ENCODE assay signal across 8 cellular contexts in genomic region chr19:39833160-39833463, GRCh38. TPM values are rescaled to one million over a fixed set of nuclear protein-coding genes. Genes with fewer than 3 reads are reported as not detected.
DNase-seq lines count a peak whose midpoint lies in the region; ATAC-seq and TF ChIP-seq lines count a peak whose summit lies in the region.

No MANE protein-coding gene starts in this region.

- TF ChIP-seq CTCF in lower leg skin (IDR thresholded peaks at IDR 0.05) (no peak), type B pancreatic cell (conservative IDR thresholded peaks at IDR 0.05) (no peak)

- DNase-seq in activated T-cell treated with anti-CD3 and anti-CD28 coated beads, Interleukin-2, amount 50 U/mL, for 72 hours, result no peak
- no peak for DNase-seq in activated T-cell treated with anti-CD3 and anti-CD28 coated beads, Interleukin-2, amount 50 U/mL, for 1 hour
- DNase-seq in lower leg skin (ENCODE audit: low spot score in 2 of 2) (no peak), type B pancreatic cell (ENCODE audit: extremely low spot score, unreplicated experiment) (no peak), Kasumi-1 (lab: John Stamatoyannopoulos, UW) (no peak), kidney tubule cell (ENCODE audit: low spot score) (no peak), LoVo (ENCODE audit: low spot score) (no peak)

- no peak for TF ChIP-seq POLR2A in lower leg skin (IDR thresholded peaks at IDR 0.05)

- 2% methylated on average over 13 to 20 of the region's 24 CpGs for WGBS in lower leg skin, 2 donors

- H3K4me1 Mint-ChIP-seq in activated T-cell treated with anti-CD3 and anti-CD28 coated beads, Interleukin-2, amount 50 U/mL, for 72 hours (ENCODE audit: low read depth), result peaks cover 24% of the 10 kb centered on the region
- peaks cover 23% of the 10 kb centered on the region for H3K4me1 Mint-ChIP-seq in type B pancreatic cell (ENCODE audit: unreplicated experiment)

- H3K27me3 Mint-ChIP-seq in activated T-cell treated with anti-CD3 and anti-CD28 coated beads, Interleukin-2, amount 50 U/mL, for 72 hours (ENCODE audit: low read depth), result no peaks in the 10 kb centered on the region
- no peaks in the 10 kb centered on the region for H3K27me3 Mint-ChIP-seq in type B pancreatic cell

- peak overlapping the region; percentile 86 for H3K27ac Mint-ChIP-seq in activated T-cell treated with anti-CD3 and anti-CD28 coated beads, Interleukin-2, amount 50 U/mL, for 72 hours
- H3K27ac Mint-ChIP-seq in type B pancreatic cell, result peak overlapping the region; percentile 82

- no peak for ATAC-seq in activated T-cell treated with anti-CD3 and anti-CD28 coated beads, Interleukin-2, amount 50 U/mL, for 72 hours (replicated peaks in 1 of 2)

- peak overlapping the region; percentile 95 for H3K27ac ChIP-seq in angular gyrus (ENCODE audit: low read depth, low read length)

- H3K9me3 Mint-ChIP-seq in activated T-cell treated with anti-CD3 and anti-CD28 coated beads, Interleukin-2, amount 50 U/mL, for 72 hours, result no peaks in the 10 kb centered on the region
- H3K9me3 Mint-ChIP-seq in type B pancreatic cell, result no peaks in the 10 kb centered on the region

- peaks cover 8 to 19% of the 10 kb centered on the region in 2 donors for H3K36me3 Mint-ChIP-seq in activated T-cell treated with anti-CD3 and anti-CD28 coated beads, Interleukin-2, amount 50 U/mL, for 72 hours (ENCODE audit: insufficient read depth in 2 of 2)
- H3K36me3 Mint-ChIP-seq in type B pancreatic cell, result peaks cover 42% of the 10 kb centered on the region

- intact Hi-C loops in lower leg skin (cut with DNase I; ENCODE audit: low total_unique reads), result no loop called here

- H3K4me3 Mint-ChIP-seq in activated T-cell treated with anti-CD3 and anti-CD28 coated beads, Interleukin-2, amount 50 U/mL, for 72 hours, result peak overlapping the region; percentile 68 to 78
- peak overlapping the region; percentile 96 for H3K4me3 Mint-ChIP-seq in type B pancreatic cell

- peak overlapping the region; percentile 88 for H3K4me3 ChIP-seq in lower leg skin (ENCODE audit: low read depth, poor library complexity, severe bottlenecking)

RNA-seq across cellular contexts. Expression of gene DYRK1B, which starts 0.8 kb away (rescaled TPM):
- total RNA-seq in activated T-cell treated with anti-CD3 and anti-CD28 coated beads, Interleukin-2, amount 50 U/mL, for 72 hours, result 1 to 10 TPM; 6.1 to 7.0 TPM
- total RNA-seq in lower leg skin (10 to 100 TPM; 14.8 to 29.0 (median 19.7) TPM), type B pancreatic cell (ENCODE audit: low replicate concordance) (43.1 and 49.3 TPM in 2 replicates)

RNA-seq across cellular contexts. Expression of gene FBL, which starts 13.1 kb away (rescaled TPM):
- total RNA-seq in activated T-cell treated with anti-CD3 and anti-CD28 coated beads, Interleukin-2, amount 50 U/mL, for 72 hours, result 100 to 1,000 TPM; 482 to 499 TPM
- 100 to 1,000 TPM; 167 to 224 (median 174) TPM for total RNA-seq in lower leg skin
- total RNA-seq in type B pancreatic cell (ENCODE audit: low replicate concordance), result 327 and 356 TPM in 2 replicates

RNA-seq across cellular contexts. Expression of gene LEUTX, which starts 54.5 kb away (rescaled TPM):
- total RNA-seq in activated T-cell treated with anti-CD3 and anti-CD28 coated beads, Interleukin-2, amount 50 U/mL, for 72 hours, result not detected
- total RNA-seq in lower leg skin, result not detected
- total RNA-seq in type B pancreatic cell (ENCODE audit: low replicate concordance), result not detected in 2 replicates
